ENCODE assay signal across 19 cellular contexts in the genomic region with DNA sequence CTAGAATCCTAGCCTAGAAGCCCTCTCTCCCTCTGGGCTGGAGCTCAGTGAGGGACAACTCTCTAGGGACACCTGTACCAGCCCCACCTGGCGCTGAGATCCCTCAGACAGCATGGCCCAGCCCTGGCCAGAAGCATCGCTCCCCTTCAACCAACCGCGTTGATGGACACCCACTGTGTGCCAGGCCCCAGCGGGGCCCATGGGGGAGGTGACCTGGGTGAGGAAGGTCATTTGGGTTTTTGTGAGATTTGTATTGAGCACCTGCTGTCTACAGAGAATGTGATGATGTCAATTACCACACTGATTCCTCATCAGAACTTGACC. TPM values are rescaled to one million over a fixed set of nuclear protein-coding genes. Genes with fewer than 3 reads are reported as not detected.
DNase-seq lines count a peak whose midpoint lies in the region; ATAC-seq and TF ChIP-seq lines count a peak whose summit lies in the region.
"Had no signal": no experiment of that assay in that cellular context is flagged by ENCODE, and none has a peak within 500 bp of the region (broad histone marks: within the 10 kb centered on the region; RNA-seq: fewer than 3 reads in every experiment).

No MANE protein-coding gene starts in this region.

- H3K9me3 ChIP-seq in CD4-positive, CD25-positive, alpha-beta regulatory T cell (ENCODE audit: control insufficient read depth in 2 of 2, low read length in 2 of 2): no peaks in the 10 kb centered on the region
- H3K9me3 ChIP-seq in Caco-2 (no peaks in the 10 kb centered on the region), T-helper 17 cell (ENCODE audit: control insufficient read depth, low read length, poor library complexity, severe bottlenecking) (no peaks in the 10 kb centered on the region), colonic mucosa (no peaks in the 10 kb centered on the region), suprapubic skin (no peaks in the 10 kb centered on the region)
- H3K9me3 ChIP-seq: BE2C, testis had no signal

- CTCF ChIA-PET in Caco-2 (lab: Charles Lee): interaction anchor here (0.8 to 2.0 kb wide), 3 partner anchors 30 to 206 kb away, joined by 3 to 8 read pairs (median 3); no protein-coding TSS in a partner anchor

- no peak for TF ChIP-seq CTCF in Caco-2 (IDR thresholded peaks at IDR 0.05; ENCODE audit: insufficient read depth in 1 of 2, low read depth in 1 of 2, low read length in 1 of 2, severe bottlenecking in 1 of 2, unreplicated experiment in 1 of 2)
- no peak for TF ChIP-seq CTCF in colonic mucosa (IDR thresholded peaks at IDR 0.05)
- no peak for TF ChIP-seq CTCF in suprapubic skin (IDR thresholded peaks at IDR 0.05)

- no peaks in the 10 kb centered on the region for H3K36me3 Mint-ChIP-seq in CD4-positive, CD25-positive, alpha-beta regulatory T cell
- no peaks in the 10 kb centered on the region for H3K36me3 Mint-ChIP-seq in Caco-2 (ENCODE audit: insufficient read depth, unreplicated experiment)
- no peaks in the 10 kb centered on the region for H3K36me3 Mint-ChIP-seq in T-helper 17 cell (ENCODE audit: low read depth)
- no peaks in the 10 kb centered on the region for H3K36me3 Mint-ChIP-seq in memory B cell

- ATAC-seq in CD4-positive, CD25-positive, alpha-beta regulatory T cell (ENCODE audit: low read depth in 2 of 2): no peak
- ATAC-seq in T-helper 17 cell (no peak), memory B cell (ENCODE audit: low read depth) (no peak), HG03159 (IDR thresholded peaks at IDR 0.05; ENCODE audit: unreplicated experiment) (no peak)
- ATAC-seq: effector memory CD8-positive, alpha-beta T cell had no signal

- H3K4me1 Mint-ChIP-seq in CD4-positive, CD25-positive, alpha-beta regulatory T cell: peaks cover 3 to 34% (median 12%) of the 10 kb centered on the region in 4 donors
- H3K4me1 Mint-ChIP-seq in Caco-2 (ENCODE audit: low read depth, unreplicated experiment) (peaks cover 7% of the 10 kb centered on the region), T-helper 17 cell (peaks cover 24% of the 10 kb centered on the region), memory B cell (peaks cover 22% of the 10 kb centered on the region)

- H3K9me3 Mint-ChIP-seq in CD4-positive, CD25-positive, alpha-beta regulatory T cell: peaks cover 0 to 1% (median 0%) of the 10 kb centered on the region in 7 donors
- H3K9me3 Mint-ChIP-seq in Caco-2 (ENCODE audit: unreplicated experiment): no peaks in the 10 kb centered on the region
- H3K9me3 Mint-ChIP-seq in memory B cell: no peaks in the 10 kb centered on the region
- H3K9me3 Mint-ChIP-seq: effector memory CD8-positive, alpha-beta T cell had no signal

- no peak overlapping the region for H3K27ac ChIP-seq in CD4-positive, CD25-positive, alpha-beta regulatory T cell (ENCODE audit: insufficient read depth, low read length, poor library complexity, severe bottlenecking)
- no peak overlapping the region for H3K27ac ChIP-seq in colonic mucosa
- H3K27ac ChIP-seq in suprapubic skin: no peak overlapping the region
- H3K27ac ChIP-seq: SK-N-MC, testis had no signal

- peaks cover 27% of the 10 kb centered on the region for H3K4me1 ChIP-seq in CD4-positive, CD25-positive, alpha-beta regulatory T cell (ENCODE audit: control insufficient read depth, insufficient read depth, low read length, poor library complexity, severe bottlenecking)
- H3K4me1 ChIP-seq in Caco-2 (peaks cover 5% of the 10 kb centered on the region; the same call in 1 of the 2 replicates), colonic mucosa (no peaks in the 10 kb centered on the region), suprapubic skin (peaks cover 28% of the 10 kb centered on the region)
- H3K4me1 ChIP-seq: BE2C had no signal

- BruUV-seq in Caco-2 (replicated peaks; lab: Mats Ljungman, UMichigan): no TSS peak

- H3K9ac ChIP-seq in colonic mucosa (ENCODE audit: low read depth in 2 of 2, low read length in 2 of 2): no peak overlapping the region

- no peak for TF ChIP-seq POLR2A in suprapubic skin (IDR thresholded peaks at IDR 0.05)

- TF ChIP-seq EP300 in suprapubic skin (IDR thresholded peaks at IDR 0.05): no peak

- POLR2A ChIA-PET in Caco-2 (lab: Charles Lee): no interaction called here

- peak overlapping the region; percentile 23 to 71 (median 38) for H3K4me3 Mint-ChIP-seq in CD4-positive, CD25-positive, alpha-beta regulatory T cell
- H3K4me3 Mint-ChIP-seq in Caco-2 (ENCODE audit: unreplicated experiment) (peak overlapping the region; percentile 31), T-helper 17 cell (peak overlapping the region; percentile 49), memory B cell (peak overlapping the region; percentile 32)

- H3K27ac Mint-ChIP-seq in CD4-positive, CD25-positive, alpha-beta regulatory T cell: peak overlapping the region; percentile 38 to 100 (median 88)
- H3K27ac Mint-ChIP-seq in Caco-2 (ENCODE audit: unreplicated experiment): no peak overlapping the region
- peak overlapping the region; percentile 99 for H3K27ac Mint-ChIP-seq in T-helper 17 cell
- peak overlapping the region; percentile 98 for H3K27ac Mint-ChIP-seq in memory B cell

- peaks cover 6% of the 10 kb centered on the region for H3K27me3 Mint-ChIP-seq in CD4-positive, CD25-positive, alpha-beta regulatory T cell
- no peaks in the 10 kb centered on the region for H3K27me3 Mint-ChIP-seq in Caco-2 (ENCODE audit: insufficient read depth, unreplicated experiment)
- no peaks in the 10 kb centered on the region for H3K27me3 Mint-ChIP-seq in T-helper 17 cell
- H3K27me3 Mint-ChIP-seq in memory B cell: no peaks in the 10 kb centered on the region
- H3K27me3 Mint-ChIP-seq: effector memory CD8-positive, alpha-beta T cell had no signal

- no peaks in the 10 kb centered on the region for H3K36me3 ChIP-seq in CD4-positive, CD25-positive, alpha-beta regulatory T cell (ENCODE audit: control insufficient read depth, insufficient read depth, low read length)
- no peaks in the 10 kb centered on the region for H3K36me3 ChIP-seq in Caco-2 (ENCODE audit: control insufficient read depth, insufficient read depth, low read length)
- no peaks in the 10 kb centered on the region for H3K36me3 ChIP-seq in colonic mucosa
- no peaks in the 10 kb centered on the region for H3K36me3 ChIP-seq in suprapubic skin
- H3K36me3 ChIP-seq: BE2C had no signal

- intact Hi-C loops in Caco-2 (cut with micrococcal nuclease; ENCODE audit: unreplicated experiment) (loop anchor here (5.0 kb wide), 1 partner anchor 131 kb away; no protein-coding TSS in a partner anchor), colonic mucosa (cut with DNase I) (loop anchor here (5.0 kb wide), 1 partner anchor 131 kb away; no protein-coding TSS in a partner anchor)

- no peaks in the 10 kb centered on the region for H3K27me3 ChIP-seq in CD4-positive, CD25-positive, alpha-beta regulatory T cell (ENCODE audit: control insufficient read depth, insufficient read depth, low read length)
- H3K27me3 ChIP-seq in Caco-2 (replicated peaks; ENCODE audit: control insufficient read depth, insufficient read depth, low read length) (no peaks in the 10 kb centered on the region), colonic mucosa (no peaks in the 10 kb centered on the region), suprapubic skin (no peaks in the 10 kb centered on the region)
- H3K27me3 ChIP-seq: testis had no signal

- no CpG with 5 or more reads among the region's 5 CpGs for WGBS in suprapubic skin

- no peak overlapping the region for H3K4me3 ChIP-seq in CD4-positive, CD25-positive, alpha-beta regulatory T cell (ENCODE audit: low read depth, low read length)
- H3K4me3 ChIP-seq in Caco-2 (ENCODE audit: low read depth, low read length) (no peak overlapping the region), colonic mucosa (no peak overlapping the region), suprapubic skin (no peak overlapping the region)
- H3K4me3 ChIP-seq: SK-N-MC, skin epidermis, testis had no signal

- DNase-seq in CD4-positive, CD25-positive, alpha-beta regulatory T cell: no peak
- DNase-seq in Caco-2 (no peak), T-helper 17 cell (no peak), memory B cell (ENCODE audit: low spot score in 2 of 2) (no peak), colonic mucosa (no peak), suprapubic skin (ENCODE audit: low spot score in 2 of 2) (no peak)
- no peak for DNase-seq in stimulated activated CD8-positive, alpha-beta memory T cell treated with anti-CD3 and anti-CD28 coated beads, Interleukin-4, amount 100 ng/mL, for 48 hours
- DNase-seq: activated CD4-positive, alpha-beta T cell treated with anti-CD3 and anti-CD28 coated beads, Interleukin-2, amount 50 U/mL, for 48 hours; amniotic stem cell; DMS 273 treated with DMSO at 0.1 percent for 48 hours; effector memory CD8-positive, alpha-beta T cell; NCI-H1105 treated with DMSO at 0.1 percent for 48 hours; stimulated activated CD4-positive, alpha-beta T cell treated with anti-CD3 and anti-CD28 coated beads, Interleukin-4, amount 100 ng/mL, for 1 hour; testis had no signal

RNA-seq across cellular contexts. Expression of gene ARRDC2, which starts 9.2 kb away (rescaled TPM):
- 151 TPM for total RNA-seq in CD4-positive, CD25-positive, alpha-beta regulatory T cell
- polyA plus RNA-seq in CD4-positive, CD25-positive, alpha-beta regulatory T cell: 10 to 100 TPM; 25.9 to 42.7 (median 36.2) TPM
- total RNA-seq in Caco-2 (2022) (6.0 and 6.5 TPM in 2 replicates), T-helper 17 cell (100 to 1,000 TPM; 165 to 166 TPM), colonic mucosa (10 to 100 TPM; 15.8 to 16.4 TPM), suprapubic skin (10 to 100 TPM; 11.3 to 35.0 (median 28.5) TPM)

RNA-seq across cellular contexts. Expression of gene KCNN1, which starts 31.9 kb away (rescaled TPM):
- not detected for total RNA-seq in CD4-positive, CD25-positive, alpha-beta regulatory T cell
- not detected for polyA plus RNA-seq in CD4-positive, CD25-positive, alpha-beta regulatory T cell
- total RNA-seq in Caco-2 (2022) (not detected in 2 replicates), T-helper 17 cell (not detected), colonic mucosa (not detected), suprapubic skin (under 1 TPM in 2 of 4 donors, not detected in 2; 0.26 to 0.51 TPM)
- polyA plus RNA-seq: fibroblast of lung had no signal
